In the genomic region with DNA sequence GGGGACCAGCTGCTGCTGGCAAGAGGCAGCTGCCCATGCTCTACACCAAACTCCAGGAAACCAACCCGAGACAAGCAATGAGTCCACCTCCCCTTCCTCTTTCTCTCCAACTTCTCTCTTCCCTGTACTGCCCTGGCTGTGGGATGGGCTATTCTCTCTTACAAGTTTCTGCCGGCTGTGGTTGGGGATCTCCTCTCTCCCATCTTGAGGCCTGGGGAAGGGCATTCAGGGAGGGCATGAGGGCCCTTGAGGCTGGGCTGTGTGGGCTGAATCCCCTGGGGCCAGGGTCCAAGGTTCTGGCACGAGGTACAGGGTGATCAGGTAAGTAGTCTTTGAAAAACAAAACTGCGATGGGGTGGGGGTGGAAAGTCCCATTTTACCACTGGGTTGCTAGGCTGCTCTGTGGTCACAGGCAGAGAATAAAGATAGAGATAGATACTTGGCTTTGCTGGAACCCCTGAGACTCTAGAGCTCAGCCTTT, we compare ENCODE assay signal across 11 cellular contexts. TPM values are rescaled to one million over a fixed set of nuclear protein-coding genes. Genes with fewer than 3 reads are reported as not detected.
DNase-seq lines count a peak whose midpoint lies in the region; ATAC-seq, FAIRE-seq and TF ChIP-seq lines count a peak whose summit lies in the region.
"Had no signal": no experiment of that assay in that cellular context is flagged by ENCODE, and none has a peak within 500 bp of the region (broad histone marks: within the 10 kb centered on the region; RNA-seq: fewer than 3 reads in every experiment).

No MANE protein-coding gene starts in this region.

- H3K36me3 Mint-ChIP-seq in mesothelial cell of epicardium, result no peaks in the 10 kb centered on the region

- peaks cover 18% of the 10 kb centered on the region for H3K4me1 Mint-ChIP-seq in mesothelial cell of epicardium

- intact Hi-C loops in GM12878 (cut with micrococcal nuclease; ENCODE audit: unreplicated experiment), result loop anchor here (1.0 kb wide), 1 partner anchor 38 kb away; no protein-coding TSS in a partner anchor

- no peak; the same call in 1 of the 2 replicates for TF ChIP-seq POLR2A in GM12878 (IDR thresholded peaks at IDR 0.05; ENCODE audit: low read depth, low read length)

- FAIRE-seq in GM12878 (lab: Jason Lieb, UNC), result peak; percentile 84
- FAIRE-seq: G401.6 had no signal

- SMC1A ChIA-PET in GM12878 (lab: Charles Lee; ENCODE audit: uncharacterized antibody, unreplicated experiment), result interaction anchor here (0.9 to 8.8 kb wide), 12 partner anchors 9 to 118 kb away, joined by 3 to 91 read pairs (median 8); a partner anchor contains a TSS

- H3K4me2 ChIP-seq in GM12878 (ENCODE audit: control insufficient read depth, insufficient read depth), result peak overlapping the region; percentile 85

- POLR2A ChIA-PET in GM12878 (lab: Charles Lee), result interaction anchor here (0.6 to 4.3 kb wide), 12 partner anchors 9 to 677 kb away, joined by 3 to 40 read pairs (median 6); a partner anchor contains a TSS

- in situ Hi-C loops in GM13977 (cut with MboI; ENCODE audit: low pct_unique_long_range_greater_than_20kb, low sequenced_read_pairs, unreplicated experiment), result no loop called here
- in situ Hi-C loops in GM12878 (cut with MboI), result loop anchor here (25.0 kb wide), 1 partner anchor 815 kb away; no protein-coding TSS in a partner anchor

- no peaks in the 10 kb centered on the region for H3K9me3 Mint-ChIP-seq in mesothelial cell of epicardium

- H3K27me3 ChIP-seq in GM12878 (replicated peaks in 1 of 2; ENCODE audit: control insufficient read depth in 2 of 2, insufficient read depth in 2 of 2, low read length in 1 of 2), result no peaks in the 10 kb centered on the region

- peak overlapping the region; percentile 81 for H3K9ac ChIP-seq in GM12878 (ENCODE audit: control insufficient read depth, insufficient read depth, low read length)

- no TSS peak for BruUV-seq in GM12878 (replicated peaks; lab: Mats Ljungman, UMichigan)

- TF ChIP-seq CTCF in GM13977 (IDR thresholded peaks at IDR 0.05; ENCODE audit: extremely low read depth, insufficient read depth, missing control alignments), result no peak
- TF ChIP-seq CTCF in GM12878 (IDR thresholded peaks at IDR 0.05 in 2 of 3, conservative IDR thresholded peaks at IDR 0.05 in 1 of 3; ENCODE audit: control insufficient read depth in 2 of 3, extremely low read depth in 1 of 3, insufficient read depth in 1 of 3, low read depth in 3 of 3, low read length in 3 of 3), result no peak
- no peak for TF ChIP-seq CTCF in mesothelial cell of epicardium (IDR thresholded peaks at IDR 0.05; ENCODE audit: unreplicated experiment)

- 0% methylated on average over 4 of the region's 4 CpGs for WGBS in GM12878 (ENCODE audit: insufficient coverage, insufficient replicate concordance, low lambda C conversion rate, missing lambda C conversion rate)

- no peak overlapping the region for H3K27ac Mint-ChIP-seq in mesothelial cell of epicardium

- H3K27ac ChIP-seq in GM12878 (ENCODE audit: control insufficient read depth, insufficient read depth), result peak overlapping the region; percentile 96

- H4K20me1 ChIP-seq in GM12878 (ENCODE audit: control insufficient read depth, insufficient read depth), result no peaks in the 10 kb centered on the region

- H3K4me1 ChIP-seq in GM12878 (ENCODE audit: control insufficient read depth, insufficient read depth, low read length), result peaks cover 49% of the 10 kb centered on the region

- peak; percentile 70 to 78; a peak in 3 of 4 replicates for TF ChIP-seq EP300 in GM12878 (IDR thresholded peaks at IDR 0.05; ENCODE audit: borderline replicate concordance in 1 of 2, control insufficient read depth in 1 of 2, low read depth in 2 of 2, low read length in 2 of 2)

- DNase-seq in GM13977 (ENCODE audit: low spot score), result peak; percentile 85
- DNase-seq in GM12878 (ENCODE audit: low read depth, low spot score), result peak; percentile 91
- DNase-seq in NCI-H146 treated with DMSO at 0.1 percent for 48 hours (lab: John Stamatoyannopoulos, UW; ENCODE audit: unreplicated experiment), result no peak
- no peak for DNase-seq in mesothelial cell of epicardium (ENCODE audit: low spot score in 2 of 2, unreplicated experiment in 2 of 2)
- DNase-seq in NAMALWA (ENCODE audit: low spot score), result no peak
- no peak for DNase-seq in DMS79 treated with DMSO at 0.1 percent for 48 hours (lab: John Stamatoyannopoulos, UW)
- DNase-seq: activated CD8-positive, alpha-beta memory T cell treated with anti-CD3 and anti-CD28 coated beads for 24 hours; NCI-H1417 treated with DMSO at 0.1 percent for 48 hours had no signal

- no peaks in the 10 kb centered on the region for H3K27me3 Mint-ChIP-seq in mesothelial cell of epicardium (ENCODE audit: low read depth)

- RAD21 ChIA-PET in GM12878 (lab: Charles Lee; ENCODE audit: unreplicated experiment), result interaction anchor here (0.6 to 6.5 kb wide), 12 partner anchors 9 to 558 kb away, joined by 3 to 75 read pairs (median 8); a partner anchor contains a TSS

- no peak overlapping the region for H3K4me3 Mint-ChIP-seq in mesothelial cell of epicardium

- no peaks in the 10 kb centered on the region; the same call in 2 of the 3 replicates for H3K9me3 ChIP-seq in GM12878 (replicated peaks; ENCODE audit: control insufficient read depth, insufficient read depth, low read length)

- peaks cover 28% of the 10 kb centered on the region for H3K79me2 ChIP-seq in GM12878 (ENCODE audit: control insufficient read depth, insufficient read depth, low read length)

- ATAC-seq in GM21423 (IDR thresholded peaks at IDR 0.05; ENCODE audit: unreplicated experiment) (peak; percentile 59), HG03354 (IDR thresholded peaks at IDR 0.05; ENCODE audit: poor library complexity, severe bottlenecking, unreplicated experiment) (peak; percentile 67), GM12878 (peak; percentile 82)

- H2AFZ ChIP-seq in GM12878 (ENCODE audit: control insufficient read depth, low read depth, low read length), result peak overlapping the region; percentile 5

- no peaks in the 10 kb centered on the region for H3K36me3 ChIP-seq in GM12878 (ENCODE audit: control insufficient read depth in 2 of 2, insufficient read depth in 2 of 2, low read length in 1 of 2)

- TF ChIP-seq RAD21 in GM12878 (IDR thresholded peaks at IDR 0.05; ENCODE audit: insufficient read depth, low read depth, low read length), result no peak

- CTCF ChIA-PET in GM12878 (lab: Yijun Ruan, JAX), result interaction anchor here (1.0 to 8.9 kb wide), 12 partner anchors 9 to 207 kb away, joined by 3 to 127 read pairs (median 19); a partner anchor contains a TSS

- peak overlapping the region; percentile 62 for H3K4me3 ChIP-seq in GM12878

TF ChIP-seq in GM12878, 131 proteins besides CTCF, POLR2A, EP300 and RAD21 (continues in another document):
- TF ChIP-seq EZH2 (IDR thresholded peaks at IDR 0.05; ENCODE audit: borderline replicate concordance, control insufficient read depth, low read depth, low read length), result no peak
- TF ChIP-seq RB1 (IDR thresholded peaks at IDR 0.05; ENCODE audit: borderline replicate concordance), result no peak
- TF ChIP-seq, protein P1, sequence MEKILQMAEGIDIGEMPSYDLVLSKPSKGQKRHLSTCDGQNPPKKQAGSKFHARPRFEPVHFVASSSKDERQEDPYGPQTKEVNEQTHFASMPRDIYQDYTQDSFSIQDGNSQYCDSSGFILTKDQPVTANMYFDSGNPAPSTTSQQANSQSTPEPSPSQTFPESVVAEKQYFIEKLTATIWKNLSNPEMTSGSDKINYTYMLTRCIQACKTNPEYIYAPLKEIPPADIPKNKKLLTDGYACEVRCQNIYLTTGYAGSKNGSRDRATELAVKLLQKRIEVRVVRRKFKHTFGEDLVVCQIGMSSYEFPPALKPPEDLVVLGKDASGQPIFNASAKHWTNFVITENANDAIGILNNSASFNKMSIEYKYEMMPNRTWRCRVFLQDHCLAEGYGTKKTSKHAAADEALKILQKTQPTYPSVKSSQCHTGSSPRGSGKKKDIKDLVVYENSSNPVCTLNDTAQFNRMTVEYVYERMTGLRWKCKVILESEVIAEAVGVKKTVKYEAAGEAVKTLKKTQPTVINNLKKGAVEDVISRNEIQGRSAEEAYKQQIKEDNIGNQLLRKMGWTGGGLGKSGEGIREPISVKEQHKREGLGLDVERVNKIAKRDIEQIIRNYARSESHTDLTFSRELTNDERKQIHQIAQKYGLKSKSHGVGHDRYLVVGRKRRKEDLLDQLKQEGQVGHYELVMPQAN (conservative IDR thresholded peaks at IDR 0.05), result no peak
- no peak for TF ChIP-seq ZNF384 (IDR thresholded peaks at IDR 0.05; ENCODE audit: borderline replicate concordance, low read depth, low read length)
- no peak for TF ChIP-seq SRF (IDR thresholded peaks at IDR 0.05; ENCODE audit: low read depth in 2 of 2, low read length in 2 of 2)
- TF ChIP-seq BMI1 (IDR thresholded peaks at IDR 0.05; ENCODE audit: borderline replicate concordance), result peak; percentile 67
- no peak for TF ChIP-seq KAT2A (conservative IDR thresholded peaks at IDR 0.05; ENCODE audit: control insufficient read depth, low read depth, low read length)
- no peak for TF ChIP-seq KLF5 (IDR thresholded peaks at IDR 0.05; ENCODE audit: partially characterized antibody)

RNA-seq across cellular contexts. Expression of a gene that starts 32.3 kb away (rescaled TPM):
- total RNA-seq in GM12878 (2013; cell fraction: nucleolus; rRNA removed), result 537 and 552 TPM in 2 replicates
- 978 and 1,037 TPM in 2 replicates for total RNA-seq in GM12878 (2014; rRNA removed)
- 431 and 454 TPM in 2 replicates for total RNA-seq in GM12878 (2014; rRNA removed; fragmentation: Illumina TruSeq; extraction: Trizol)
- 510 and 512 TPM in 2 replicates for total RNA-seq in GM12878 (2021)
- 365 TPM for polyA plus RNA-seq in GM12878 (2011; ENCODE audit: low read depth)
- polyA plus RNA-seq in GM12878 (2011; rRNA removed), result 1,085 and 1,212 TPM in 2 replicates
- polyA plus RNA-seq in GM12878 (2011; cell fraction: cytosol; rRNA removed), result 1,125 and 1,816 TPM in 2 replicates
- 2,323 and 2,526 TPM in 2 replicates for polyA plus RNA-seq in GM12878 (2011; cell fraction: nucleus; rRNA removed)
- polyA plus RNA-seq in GM12878 (2012), result 535 and 663 TPM in 2 replicates
- polyA plus RNA-seq in GM12878 (2014; fragmentation: Illumina TruSeq; extraction: Trizol), result 738 and 761 TPM in 2 replicates
- polyA plus RNA-seq in GM12878 (2014; fragmentation: Nextera tagmentation; extraction: Ambion mirVana), result 10 to 100 TPM; 30.2 to 88.2 TPM
- 983 and 1,098 TPM in 2 replicates for polyA plus RNA-seq in GM12878 (2014; rRNA removed)
- 100 to 1,000 TPM; 505 to 526 TPM for polyA plus RNA-seq in GM12878 (2016; fragmentation: Nextera tagmentation; extraction: Ambion mirVana)
- polyA minus RNA-seq in GM12878 (2011; rRNA and poly(A)+ RNA removed), result 591 and 663 TPM in 2 replicates
- polyA minus RNA-seq in GM12878 (2011; cell fraction: cytosol; rRNA and poly(A)+ RNA removed), result 223 and 239 TPM in 2 replicates
- 381 and 500 TPM in 2 replicates for polyA minus RNA-seq in GM12878 (2011; cell fraction: nucleus; rRNA and poly(A)+ RNA removed)
- 141 to 153 TPM (median 144 TPM) in 3 replicates for total RNA-seq in mesothelial cell of epicardium

Comparison
In these comparisons a context has a peak if more than half of its experiments do, and no peak if none do; other contexts are left out.
1. DNase-seq: peak in GM13977 (single experiment) and GM12878 (single experiment); none in NCI-H146 treated with DMSO at 0.1 percent for 48 hours (single experiment), mesothelial cell of epicardium (0 of 2), NAMALWA (single experiment) and DMS79 treated with DMSO at 0.1 percent for 48 hours (single experiment).
2. Peak in every context shown above with its lines, with median percentiles within 50 percentile points of each other: ATAC-seq.